ENCODE assay signal across 12 cellular contexts in the genomic region with DNA sequence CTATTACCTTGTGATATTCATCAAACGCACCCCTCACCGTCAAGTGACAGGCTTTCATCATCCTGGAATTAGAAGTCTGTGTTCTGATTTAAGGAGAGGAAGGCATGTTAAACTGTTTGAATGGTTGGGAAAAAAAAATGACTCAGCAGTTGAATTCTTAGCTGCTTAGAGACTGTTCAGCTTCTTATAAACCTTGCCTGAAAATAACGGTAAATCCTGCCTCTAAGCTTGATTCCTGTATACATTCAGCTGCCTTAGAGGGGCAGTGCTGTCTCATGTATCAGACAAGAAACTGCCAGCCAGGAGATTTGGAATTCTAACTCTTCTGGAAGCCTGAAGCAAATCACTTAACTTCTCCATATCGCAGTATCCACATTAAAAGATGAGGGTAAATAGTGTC.
DNase-seq lines count a peak whose midpoint lies in the region; ATAC-seq and TF ChIP-seq lines count a peak whose summit lies in the region.
"Had no signal": no experiment of that assay in that cellular context is flagged by ENCODE, and none has a peak within 500 bp of the region (broad histone marks: within the 10 kb centered on the region; RNA-seq: fewer than 3 reads in every experiment).

No MANE protein-coding gene starts in this region.

- no peak for ATAC-seq in HG03135 (IDR thresholded peaks at IDR 0.05; ENCODE audit: unreplicated experiment)

- no peaks in the 10 kb centered on the region for H3K36me3 ChIP-seq in BE2C
- H3K36me3 ChIP-seq in liver (ENCODE audit: control insufficient read depth in 4 of 4, insufficient read depth in 3 of 4, low read depth in 1 of 4, low read length in 3 of 4) = no peaks in the 10 kb centered on the region
- H3K36me3 ChIP-seq: BLaER1 treated with 17β-estradiol and CSF1 and Interleukin-3, amounts not matched to agents 10 nM and 100 nM had no signal

- peak; percentile 31 to 70 for TF ChIP-seq RAD21 in liver (IDR thresholded peaks at IDR 0.05)

- TF ChIP-seq CTCF in BE2C (IDR thresholded peaks at IDR 0.05; ENCODE audit: low read depth, low read length) = peak; percentile 54
- peak; percentile 9 for TF ChIP-seq CTCF in cardiac fibroblast (IDR thresholded peaks at IDR 0.05; ENCODE audit: low read depth, low read length)
- peak; percentile 24 for TF ChIP-seq CTCF in liver (IDR thresholded peaks at IDR 0.05; ENCODE audit: low read depth, low read length, missing input control)

- H3K9ac ChIP-seq in liver (ENCODE audit: low read depth in 1 of 2, low read length in 2 of 2) = no peak overlapping the region
- H3K9ac ChIP-seq: BLaER1 treated with 17β-estradiol and CSF1 and Interleukin-3, amounts not matched to agents 10 nM and 100 nM had no signal

- intact Hi-C loops in posterior vena cava (cut with DNase I) = no loop called here

- 66% methylated on average over 4 of the region's 4 CpGs for WGBS in liver

- H3K27ac ChIP-seq in liver (ENCODE audit: low read depth in 1 of 2, low read length in 2 of 2) = no peak overlapping the region
- H3K27ac ChIP-seq: BLaER1 treated with 17β-estradiol and CSF1 and Interleukin-3, amounts not matched to agents 10 nM and 100 nM had no signal

- H3K9me3 ChIP-seq in BE2C (no peaks in the 10 kb centered on the region), liver (ENCODE audit: control insufficient read depth in 4 of 4, low read length in 3 of 4) (no peaks in the 10 kb centered on the region)
- H3K9me3 ChIP-seq: BLaER1 treated with 17β-estradiol and CSF1 and Interleukin-3, amounts not matched to agents 10 nM and 100 nM had no signal

- DNase-seq in BE2C = peak; percentile 33
- peak; percentile 60 for DNase-seq in M059J (ENCODE audit: low read depth)
- peak; percentile 22 to 83 for DNase-seq in cardiac fibroblast (ENCODE audit: low read depth in 2 of 2)
- DNase-seq in posterior vena cava (ENCODE audit: low spot score) = no peak
- DNase-seq in NCI-H1930 (lab: John Stamatoyannopoulos, UW) = no peak
- no peak for DNase-seq in NOMO-1 (lab: John Stamatoyannopoulos, UW; ENCODE audit: unreplicated experiment in 2 of 2)
- DNase-seq: activated effector memory CD4-positive, alpha-beta T cell treated with Interleukin-2 at 50 U/mL for 16 hours; dermis blood vessel endothelial cell; KG1 had no signal

- no peaks in the 10 kb centered on the region for H3K27me3 ChIP-seq in BE2C
- no peaks in the 10 kb centered on the region for H3K27me3 ChIP-seq in liver (ENCODE audit: control insufficient read depth in 4 of 4, insufficient read depth in 4 of 4, low read length in 3 of 4)
- H3K27me3 ChIP-seq: BLaER1 treated with 17β-estradiol and CSF1 and Interleukin-3, amounts not matched to agents 10 nM and 100 nM had no signal

- H3K4me1 ChIP-seq in BE2C = no peaks in the 10 kb centered on the region
- no peaks in the 10 kb centered on the region for H3K4me1 ChIP-seq in liver (ENCODE audit: control insufficient read depth in 4 of 4, insufficient read depth in 4 of 4, low read length in 3 of 4)
- H3K4me1 ChIP-seq: BLaER1 treated with 17β-estradiol and CSF1 and Interleukin-3, amounts not matched to agents 10 nM and 100 nM had no signal

- H3K4me3 ChIP-seq in BE2C (ENCODE audit: low read depth, low read length) = no peak overlapping the region
- no peak overlapping the region for H3K4me3 ChIP-seq in cardiac fibroblast (replicated peaks in 1 of 2; ENCODE audit: low read depth in 2 of 2, low read length in 2 of 2)
- no peak overlapping the region for H3K4me3 ChIP-seq in liver (ENCODE audit: low read depth in 1 of 3, low read length in 3 of 3)
- H3K4me3 ChIP-seq: BLaER1 treated with 17β-estradiol and CSF1 and Interleukin-3, amounts not matched to agents 10 nM and 100 nM had no signal

TF ChIP-seq in liver, 16 proteins besides CTCF, POLR2A, EP300 and RAD21:
- TF ChIP-seq NR2F2 (IDR thresholded peaks at IDR 0.05) (no peak), JUND (IDR thresholded peaks at IDR 0.05) (no peak), ZBTB33 (IDR thresholded peaks at IDR 0.05) (no peak), YY1 (IDR thresholded peaks at IDR 0.05) (no peak), HNF4G (IDR thresholded peaks at IDR 0.05) (no peak), TAF1 (conservative IDR thresholded peaks at IDR 0.05) (no peak), FOXA1 (IDR thresholded peaks at IDR 0.05) (no peak), MAX (IDR thresholded peaks at IDR 0.05) (no peak), HNF4A (conservative IDR thresholded peaks at IDR 0.05) (no peak), GABPA (IDR thresholded peaks at IDR 0.05 in 1 of 2, conservative IDR thresholded peaks at IDR 0.05 in 1 of 2) (no peak), EGR1 (IDR thresholded peaks at IDR 0.05; ENCODE audit: low read depth in 2 of 2) (no peak)
- TF ChIP-seq, protein P1, sequence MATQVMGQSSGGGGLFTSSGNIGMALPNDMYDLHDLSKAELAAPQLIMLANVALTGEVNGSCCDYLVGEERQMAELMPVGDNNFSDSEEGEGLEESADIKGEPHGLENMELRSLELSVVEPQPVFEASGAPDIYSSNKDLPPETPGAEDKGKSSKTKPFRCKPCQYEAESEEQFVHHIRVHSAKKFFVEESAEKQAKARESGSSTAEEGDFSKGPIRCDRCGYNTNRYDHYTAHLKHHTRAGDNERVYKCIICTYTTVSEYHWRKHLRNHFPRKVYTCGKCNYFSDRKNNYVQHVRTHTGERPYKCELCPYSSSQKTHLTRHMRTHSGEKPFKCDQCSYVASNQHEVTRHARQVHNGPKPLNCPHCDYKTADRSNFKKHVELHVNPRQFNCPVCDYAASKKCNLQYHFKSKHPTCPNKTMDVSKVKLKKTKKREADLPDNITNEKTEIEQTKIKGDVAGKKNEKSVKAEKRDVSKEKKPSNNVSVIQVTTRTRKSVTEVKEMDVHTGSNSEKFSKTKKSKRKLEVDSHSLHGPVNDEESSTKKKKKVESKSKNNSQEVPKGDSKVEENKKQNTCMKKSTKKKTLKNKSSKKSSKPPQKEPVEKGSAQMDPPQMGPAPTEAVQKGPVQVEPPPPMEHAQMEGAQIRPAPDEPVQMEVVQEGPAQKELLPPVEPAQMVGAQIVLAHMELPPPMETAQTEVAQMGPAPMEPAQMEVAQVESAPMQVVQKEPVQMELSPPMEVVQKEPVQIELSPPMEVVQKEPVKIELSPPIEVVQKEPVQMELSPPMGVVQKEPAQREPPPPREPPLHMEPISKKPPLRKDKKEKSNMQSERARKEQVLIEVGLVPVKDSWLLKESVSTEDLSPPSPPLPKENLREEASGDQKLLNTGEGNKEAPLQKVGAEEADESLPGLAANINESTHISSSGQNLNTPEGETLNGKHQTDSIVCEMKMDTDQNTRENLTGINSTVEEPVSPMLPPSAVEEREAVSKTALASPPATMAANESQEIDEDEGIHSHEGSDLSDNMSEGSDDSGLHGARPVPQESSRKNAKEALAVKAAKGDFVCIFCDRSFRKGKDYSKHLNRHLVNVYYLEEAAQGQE (IDR thresholded peaks at IDR 0.05) = no peak
TF ChIP-seq in liver: peak in this region for 0.

Comparison
In these comparisons a context has a peak if more than half of its experiments do, and no peak if none do; other contexts are left out.
1. DNase-seq: peak in BE2C (single experiment), M059J (single experiment) and cardiac fibroblast (2 of 2); none in posterior vena cava (single experiment), NCI-H1930 (0 of 2) and NOMO-1 (0 of 2).
2. Peak in every context shown above with its lines, with median percentiles within 50 percentile points of each other: CTCF ChIP-seq.